Comparison of ENCODE assay signal across 8 cellular contexts in genomic region chr9:111896942-111897830, GRCh38. TPM values are rescaled to one million over a fixed set of nuclear protein-coding genes. Genes with fewer than 3 reads are reported as not detected.
DNase-seq lines count a peak whose midpoint lies in the region; ATAC-seq, FAIRE-seq and TF ChIP-seq lines count a peak whose summit lies in the region.

No MANE protein-coding gene starts in this region.

- intact Hi-C loops in CD14-positive monocyte (cut with micrococcal nuclease) = loop anchor here (5.0 to 10.0 kb wide), 4 partner anchors 168 to 435 kb away; partner anchors contain the start of genes ECPAS (in 1 of the 2) and PTBP3 (in 1 of the 2)

- no peak overlapping the region for H3K4me3 Mint-ChIP-seq in CD14-positive monocyte

- DNase-seq in DMS79 treated with DMSO at 0.1 percent for 48 hours (lab: John Stamatoyannopoulos, UW) = peak; percentile 35
- peak; percentile 66 for DNase-seq in SW480 (ENCODE audit: low spot score)
- DNase-seq in bronchial epithelial cell (ENCODE audit: low read depth) = no peak
- peak; percentile 80 for DNase-seq in islet precursor cell
- peak; percentile 15 for DNase-seq in stimulated activated CD4-positive, alpha-beta T cell treated with anti-CD3 and anti-CD28 coated beads, Interleukin-1b, Interleukin-23, amount 100 ng/mL, for 48 hours
- DNase-seq in CD14-positive monocyte (ENCODE audit: low spot score) = no peak

- TF ChIP-seq CTCF in bronchial epithelial cell (IDR thresholded peaks at IDR 0.05; ENCODE audit: insufficient read depth, low read length, severe bottlenecking) = peak; percentile 17
- TF ChIP-seq CTCF in CD14-positive monocyte (IDR thresholded peaks at IDR 0.05) = no peak

- peaks cover 11% of the 10 kb centered on the region for H3K4me1 Mint-ChIP-seq in CD14-positive monocyte

- H3K27ac Mint-ChIP-seq in CD14-positive monocyte = no peak overlapping the region

- H3K36me3 ChIP-seq in bronchial epithelial cell (ENCODE audit: control insufficient read depth, insufficient read depth, low read length) = peaks cover 1% of the 10 kb centered on the region

- ATAC-seq in GM19467 (IDR thresholded peaks at IDR 0.05; ENCODE audit: unreplicated experiment) = peak; percentile 42
- peak; percentile 15 for ATAC-seq in HG03558 (IDR thresholded peaks at IDR 0.05; ENCODE audit: extremely low read depth, unreplicated experiment)

- no peak for FAIRE-seq in bronchial epithelial cell (lab: Jason Lieb, UNC)

- H3K4me3 ChIP-seq in bronchial epithelial cell (ENCODE audit: low read depth, low read length) = peak overlapping the region; percentile 93

- H3K27me3 ChIP-seq in bronchial epithelial cell (ENCODE audit: control insufficient read depth, insufficient read depth, low read length) = no peaks in the 10 kb centered on the region

- no peaks in the 10 kb centered on the region for H3K36me3 Mint-ChIP-seq in CD14-positive monocyte

- H3K9me3 Mint-ChIP-seq in CD14-positive monocyte = no peaks in the 10 kb centered on the region

- H3K27me3 Mint-ChIP-seq in CD14-positive monocyte (ENCODE audit: low read depth in 3 of 3) = peaks cover 5 to 11% (median 10%) of the 10 kb centered on the region in 3 donors

RNA-seq across cellular contexts. Expression of gene UGCG, which starts 0.6 kb away (rescaled TPM):
- total RNA-seq in bronchial epithelial cell = 53.9 and 65.0 TPM in 2 replicates
- 1 to 10 TPM; 2.7 to 4.1 TPM for polyA plus RNA-seq in CD14-positive monocyte

Comparison
In these comparisons a context has a peak if more than half of its experiments do, and no peak if none do; other contexts are left out.
1. DNase-seq: peak in DMS79 treated with DMSO at 0.1 percent for 48 hours (single experiment), SW480 (single experiment), islet precursor cell (single experiment) and stimulated activated CD4-positive, alpha-beta T cell treated with anti-CD3 and anti-CD28 coated beads, Interleukin-1b, Interleukin-23, amount 100 ng/mL, for 48 hours (single experiment); none in bronchial epithelial cell (single experiment) and CD14-positive monocyte (single experiment).